In genomic region chr10:60246382-60246781, GRCh38 we compare ENCODE assay signal across 23 cellular contexts.
DNase-seq lines count a peak whose midpoint lies in the region; ATAC-seq and TF ChIP-seq lines count a peak whose summit lies in the region.
"Had no signal": no experiment of that assay in that cellular context is flagged by ENCODE, and none has a peak within 500 bp of the region (broad histone marks: within the 10 kb centered on the region; RNA-seq: fewer than 3 reads in every experiment).

No MANE protein-coding gene starts in this region.

- WGBS in lower leg skin, 2 donors, result 77 to 78% methylated on average over 1 of the region's 1 CpG

- TF ChIP-seq CTCF in neural progenitor cell (IDR thresholded peaks at IDR 0.05) (no peak), lower leg skin (IDR thresholded peaks at IDR 0.05) (no peak)

- H3K9me3 ChIP-seq in neural progenitor cell (ENCODE audit: low read depth), result no peaks in the 10 kb centered on the region
- H3K9me3 ChIP-seq: HAP-1, SJCRH30 had no signal

- H3K4me1 ChIP-seq in neural progenitor cell, result peaks cover 5% of the 10 kb centered on the region
- H3K4me1 ChIP-seq: HAP-1, SJCRH30 had no signal

- H3K27me3 ChIP-seq in neural progenitor cell, result no peaks in the 10 kb centered on the region
- H3K27me3 ChIP-seq: SJCRH30 had no signal

- DNase-seq in NCI-H524 (lab: John Stamatoyannopoulos, UW) (peak; percentile 5 to 59), NCI-H524 treated with DMSO at 0.1 percent for 48 hours (lab: John Stamatoyannopoulos, UW) (no peak), NCI-H82 treated with DMSO at 0.1 percent for 48 hours (lab: John Stamatoyannopoulos, UW; ENCODE audit: unreplicated experiment) (peak; percentile 69), iPS-NIHi7 (ENCODE audit: extremely low spot score) (peak; percentile 18), neural progenitor cell (ENCODE audit: low spot score) (peak; percentile 9), lower leg skin (ENCODE audit: low spot score in 2 of 2) (no peak), NCI-H1694 treated with DMSO at 0.1 percent for 48 hours (lab: John Stamatoyannopoulos, UW) (no peak)
- DNase-seq: DMS79 treated with DMSO at 0.1 percent for 48 hours; HFFc6; MM.1S; NCI-H2029 treated with DMSO at 0.1 percent for 48 hours; NCI-H2171; NCI-H226; NCI-H510A; NCI-H748 treated with DMSO at 0.1 percent for 48 hours; NK-92 treated with Interleukin-12 subunit alpha and Interleukin-12 subunit beta, amount 100 ng/mL, for 24 hours; PC-3; SJCRH30 had no signal

- no peaks in the 10 kb centered on the region for H3K79me2 ChIP-seq in neural progenitor cell (ENCODE audit: low read depth)

- H3K27ac ChIP-seq in neural progenitor cell, result no peak overlapping the region
- H3K27ac ChIP-seq: HL-60, KMS-11, SJCRH30 had no signal

- H4K20me1 ChIP-seq in neural progenitor cell (ENCODE audit: low read depth), result no peaks in the 10 kb centered on the region

- ATAC-seq in GM21423 (IDR thresholded peaks at IDR 0.05; ENCODE audit: unreplicated experiment), result no peak
- ATAC-seq: PC-3 had no signal

- no peaks in the 10 kb centered on the region for H3F3A ChIP-seq in neural progenitor cell (ENCODE audit: low read depth)

- H3K4me2 ChIP-seq in neural progenitor cell, result no peak overlapping the region
- H3K4me2 ChIP-seq: KMS-11 had no signal

- H3K4me3 Mint-ChIP-seq in neural progenitor cell, result no peak overlapping the region
- H3K4me3 Mint-ChIP-seq: HFFc6, IgD-negative memory B cell had no signal

- intact Hi-C loops in lower leg skin (cut with DNase I; ENCODE audit: low total_unique reads), result loop anchor here (5.0 kb wide), 1 partner anchor 269 kb away; no protein-coding TSS in a partner anchor

- no peak for TF ChIP-seq POLR2A in lower leg skin (IDR thresholded peaks at IDR 0.05)

- H3K36me3 ChIP-seq in neural progenitor cell, result no peaks in the 10 kb centered on the region
- H3K36me3 ChIP-seq: HAP-1, SJCRH30 had no signal

- peaks cover 4% of the 10 kb centered on the region for H3K4me1 Mint-ChIP-seq in neural progenitor cell

- no peak overlapping the region for H2AFZ ChIP-seq in neural progenitor cell (replicated peaks)

- no peak overlapping the region for H3K9ac ChIP-seq in neural progenitor cell
- H3K9ac ChIP-seq: KMS-11 had no signal

- no peaks in the 10 kb centered on the region for H3K9me3 Mint-ChIP-seq in neural progenitor cell
- H3K9me3 Mint-ChIP-seq: HFFc6, IgD-negative memory B cell had no signal

- no peak overlapping the region for H3K4me3 ChIP-seq in neural progenitor cell
- no peak overlapping the region for H3K4me3 ChIP-seq in lower leg skin (ENCODE audit: low read depth, poor library complexity, severe bottlenecking)
- H3K4me3 ChIP-seq: HAP-1, SJCRH30 had no signal

- H3K27ac Mint-ChIP-seq in neural progenitor cell, result no peak overlapping the region
- H3K27ac Mint-ChIP-seq: HFFc6, IgD-negative memory B cell had no signal

- H3K27me3 Mint-ChIP-seq in neural progenitor cell (ENCODE audit: insufficient read depth, low read depth), result no peaks in the 10 kb centered on the region
- H3K27me3 Mint-ChIP-seq: IgD-negative memory B cell had no signal

- no peaks in the 10 kb centered on the region for H3K36me3 Mint-ChIP-seq in neural progenitor cell

Comparison
In these comparisons a context has a peak if more than half of its experiments do, and no peak if none do; other contexts are left out.
1. DNase-seq: peak in NCI-H524 (2 of 2), NCI-H82 treated with DMSO at 0.1 percent for 48 hours (single experiment), iPS-NIHi7 (single experiment) and neural progenitor cell (single experiment); none in NCI-H524 treated with DMSO at 0.1 percent for 48 hours (single experiment), lower leg skin (0 of 2) and NCI-H1694 treated with DMSO at 0.1 percent for 48 hours (single experiment).